ENCODE assay signal across 20 cellular contexts in genomic region chr7:42614636-42615035, GRCh38.
"Had no signal": no experiment of that assay in that cellular context is flagged by ENCODE, and none has a peak within 500 bp of the region (broad histone marks: within the 10 kb centered on the region; RNA-seq: fewer than 3 reads in every experiment).

No MANE protein-coding gene starts in this region.

- H3K27ac ChIP-seq: SJCRH30 had no signal

- ATAC-seq: Right ventricle myocardium inferior, SK-N-SH treated with all-trans-retinoic acid at 6 μM for 48 hours had no signal

- FAIRE-seq: RCC 7860 had no signal

- H3K27me3 ChIP-seq: MG63, SJCRH30 had no signal

- DNase-seq: Karpas-422, KG1, MG63, NCI-H1092, NCI-H1105 treated with DMSO at 0.1 percent for 48 hours, NCI-H1417 treated with DMSO at 0.1 percent for 48 hours, NCI-H146, NCI-H1694 treated with DMSO at 0.1 percent for 48 hours, NCI-H1930, NCI-H2081, NCI-H2107, NCI-H2227 treated with DMSO at 0.1 percent for 48 hours, NCI-H524, NCI-H526 treated with DMSO at 0.1 percent for 48 hours, NCI-H774, SHP77 treated with DMSO at 0.1 percent for 48 hours, SJCRH30 had no signal

- H3K9me3 ChIP-seq: MG63, SJCRH30 had no signal

- H3K36me3 ChIP-seq: MG63, SJCRH30 had no signal

- H3K4me3 ChIP-seq: MG63, SJCRH30 had no signal
